14 cellular contexts compared by ENCODE assay signal in genomic region chr22:48702573-48703264, GRCh38.
A peak's percentile ranks its signal among the peaks of the same experiment; 100 is the strongest.
DNase-seq lines count a peak whose midpoint lies in the region; ATAC-seq and TF ChIP-seq lines count a peak whose summit lies in the region.
"Had no signal": no experiment of that assay in that cellular context is flagged by ENCODE, and none has a peak within 500 bp of the region (broad histone marks: within the 10 kb centered on the region; RNA-seq: fewer than 3 reads in every experiment).

No MANE protein-coding gene starts in this region.

- H3K27ac ChIP-seq in trophoblast cell (ENCODE audit: low read depth, low read length), result no peak overlapping the region
- H3K27ac ChIP-seq: thoracic aorta had no signal

- H3K4me3 ChIP-seq in trophoblast cell (ENCODE audit: low read depth, low read length), result peak overlapping the region; percentile 18
- H3K4me3 ChIP-seq: thoracic aorta had no signal

- no peaks in the 10 kb centered on the region for H3K27me3 ChIP-seq in trophoblast cell (ENCODE audit: insufficient read depth, low read length)
- H3K27me3 ChIP-seq: BE2C had no signal

- no peaks in the 10 kb centered on the region for H3K36me3 ChIP-seq in trophoblast cell (ENCODE audit: control insufficient read depth in 1 of 2, insufficient read depth in 2 of 2, low read length in 2 of 2)
- H3K36me3 ChIP-seq: BE2C, thoracic aorta had no signal

- H3K4ac ChIP-seq in trophoblast cell (ENCODE audit: low read depth, low read length), result no peak overlapping the region

- H3K23ac ChIP-seq in trophoblast cell (ENCODE audit: low read length), result peak overlapping the region; percentile 18

- H2AFZ ChIP-seq in trophoblast cell (ENCODE audit: insufficient read depth, low read length, poor library complexity), result no peak overlapping the region

- no CpG with 5 or more reads among the region's 26 CpGs for WGBS in trophoblast cell (ENCODE audit: extremely low coverage, insufficient coverage, insufficient read length)

- no peak overlapping the region for H4K91ac ChIP-seq in trophoblast cell (ENCODE audit: low read depth, low read length)

- no peaks in the 10 kb centered on the region for H3K79me2 ChIP-seq in trophoblast cell (ENCODE audit: control insufficient read depth, insufficient read depth, low read length, poor library complexity)

- H3K9me3 ChIP-seq in trophoblast cell (ENCODE audit: insufficient read depth, low read depth, low read length) (no peaks in the 10 kb centered on the region), T-helper 17 cell (ENCODE audit: control insufficient read depth, low read length, poor library complexity, severe bottlenecking) (no peaks in the 10 kb centered on the region)
- H3K9me3 ChIP-seq: thoracic aorta had no signal

- no peak overlapping the region for H4K8ac ChIP-seq in trophoblast cell (ENCODE audit: low read depth, low read length)

- H3K14ac ChIP-seq in trophoblast cell (ENCODE audit: low read length), result no peak overlapping the region

- H2BK5ac ChIP-seq in trophoblast cell (ENCODE audit: low read depth, low read length, poor library complexity), result no peak overlapping the region

- no peaks in the 10 kb centered on the region for H3K4me1 ChIP-seq in trophoblast cell (ENCODE audit: control insufficient read depth in 1 of 2, insufficient read depth in 2 of 2, low read length in 2 of 2)
- H3K4me1 ChIP-seq: BE2C had no signal

- H2BK120ac ChIP-seq in trophoblast cell (ENCODE audit: insufficient read depth, low read length, poor library complexity), result no peak overlapping the region

- BruUV-seq in Calu3 (replicated peaks; lab: Mats Ljungman, UMichigan), result no TSS peak

- intact Hi-C loops in Calu3 (cut with micrococcal nuclease; ENCODE audit: unreplicated experiment) (no loop called here), left ventricle myocardium superior (cut with micrococcal nuclease) (no loop called here)

- H3K4me3 Mint-ChIP-seq in Calu3 (ENCODE audit: low read depth, unreplicated experiment) (no peak overlapping the region), T-helper 17 cell (no peak overlapping the region)
- H3K4me3 Mint-ChIP-seq in activated CD4-positive, alpha-beta T cell treated with anti-CD3 and anti-CD28 coated beads, Interleukin-2, amount 10 ng/mL, durations not matched to agents 7 days and 5 days, result no peak overlapping the region
- H3K4me3 Mint-ChIP-seq: immature natural killer cell had no signal

- DNase-seq in Calu3 (peak; percentile 68), RPMI7951 (ENCODE audit: low read depth) (peak; percentile 40), left ventricle myocardium superior (no peak), trophoblast cell (no peak), T-helper 17 cell (no peak), NCI-H2029 treated with DMSO at 0.1 percent for 48 hours (lab: John Stamatoyannopoulos, UW) (no peak)
- DNase-seq in activated CD4-positive, alpha-beta T cell treated with anti-CD3 and anti-CD28 coated beads, Interleukin-2, amount 10 ng/mL, durations not matched to agents 7 days and 5 days, result no peak
- DNase-seq in stimulated activated naive CD4-positive, alpha-beta T cell (lab: John Stamatoyannopoulos, UW), result no peak
- DNase-seq: BE2C; immature natural killer cell; NCI-H187 treated with DMSO at 0.1 percent for 48 hours; stimulated activated CD4-positive, alpha-beta T cell treated with anti-CD3 and anti-CD28 coated beads, Interleukin-4, amount 100 ng/mL, for 24 hours had no signal

- CTCF ChIA-PET in Calu3 (lab: Charles Lee), result no interaction called here
- CTCF ChIA-PET in activated CD4-positive, alpha-beta T cell treated with anti-CD3 and anti-CD28 coated beads, Interleukin-2, amount 10 ng/mL, durations not matched to agents 7 days and 5 days (lab: Charles Lee), result no interaction called here

- H3K18ac ChIP-seq in trophoblast cell (ENCODE audit: low read length), result no peak overlapping the region

- ATAC-seq in left ventricle myocardium superior (peak; percentile 72), T-helper 17 cell (no peak)
- ATAC-seq: Panc1 had no signal

- no peak overlapping the region for H4K12ac ChIP-seq in trophoblast cell (ENCODE audit: low read depth, low read length)

- peaks cover 13% of the 10 kb centered on the region for H3K9me3 Mint-ChIP-seq in Calu3 (ENCODE audit: low read depth, unreplicated experiment)
- H3K9me3 Mint-ChIP-seq in activated CD4-positive, alpha-beta T cell treated with anti-CD3 and anti-CD28 coated beads, Interleukin-2, amount 10 ng/mL, durations not matched to agents 7 days and 5 days, result no peaks in the 10 kb centered on the region
- H3K9me3 Mint-ChIP-seq: immature natural killer cell had no signal

- no peak overlapping the region for H3K9ac ChIP-seq in trophoblast cell (ENCODE audit: low read length)

- no peak overlapping the region for H2AK5ac ChIP-seq in trophoblast cell (ENCODE audit: low read length)

- no peaks in the 10 kb centered on the region for H3K36me3 Mint-ChIP-seq in Calu3 (ENCODE audit: insufficient read depth, unreplicated experiment)
- no peaks in the 10 kb centered on the region for H3K36me3 Mint-ChIP-seq in activated CD4-positive, alpha-beta T cell treated with anti-CD3 and anti-CD28 coated beads, Interleukin-2, amount 10 ng/mL, durations not matched to agents 7 days and 5 days (ENCODE audit: low read depth)
- no peaks in the 10 kb centered on the region for H3K36me3 Mint-ChIP-seq in T-helper 17 cell (ENCODE audit: low read depth)
- H3K36me3 Mint-ChIP-seq: immature natural killer cell had no signal

- POLR2A ChIA-PET in activated CD4-positive, alpha-beta T cell treated with anti-CD3 and anti-CD28 coated beads, Interleukin-2, amount 10 ng/mL, durations not matched to agents 7 days and 5 days (lab: Charles Lee), result no interaction called here

- no peak for TF ChIP-seq CTCF in Calu3 (IDR thresholded peaks at IDR 0.05; ENCODE audit: unreplicated experiment)

- no peaks in the 10 kb centered on the region for H3K27me3 Mint-ChIP-seq in Calu3 (ENCODE audit: unreplicated experiment)
- H3K27me3 Mint-ChIP-seq in activated CD4-positive, alpha-beta T cell treated with anti-CD3 and anti-CD28 coated beads, Interleukin-2, amount 10 ng/mL, durations not matched to agents 7 days and 5 days, result no peaks in the 10 kb centered on the region
- H3K27me3 Mint-ChIP-seq in T-helper 17 cell, result no peaks in the 10 kb centered on the region

- no peak overlapping the region for H2BK12ac ChIP-seq in trophoblast cell (ENCODE audit: low read length)

- H3K4me1 Mint-ChIP-seq in Calu3 (ENCODE audit: low read depth, unreplicated experiment) (no peaks in the 10 kb centered on the region), T-helper 17 cell (no peaks in the 10 kb centered on the region)
- H3K4me1 Mint-ChIP-seq in activated CD4-positive, alpha-beta T cell treated with anti-CD3 and anti-CD28 coated beads, Interleukin-2, amount 10 ng/mL, durations not matched to agents 7 days and 5 days, result no peaks in the 10 kb centered on the region
- H3K4me1 Mint-ChIP-seq: immature natural killer cell had no signal

- H3K27ac Mint-ChIP-seq in Calu3 (ENCODE audit: unreplicated experiment), result peak overlapping the region; percentile 10
- H3K27ac Mint-ChIP-seq in activated CD4-positive, alpha-beta T cell treated with anti-CD3 and anti-CD28 coated beads, Interleukin-2, amount 10 ng/mL, durations not matched to agents 7 days and 5 days, result no peak overlapping the region
- H3K27ac Mint-ChIP-seq in T-helper 17 cell, result no peak overlapping the region
- H3K27ac Mint-ChIP-seq: immature natural killer cell had no signal

- H3K79me1 ChIP-seq in trophoblast cell (ENCODE audit: low read length), result no peaks in the 10 kb centered on the region

- no peak overlapping the region for H3K4me2 ChIP-seq in trophoblast cell (ENCODE audit: low read length)

Comparison
In these comparisons a context has a peak if more than half of its experiments do, and no peak if none do; other contexts are left out.
1. DNase-seq: peak in Calu3 (single experiment) and RPMI7951 (single experiment); none in left ventricle myocardium superior (single experiment), trophoblast cell (0 of 2), activated CD4-positive, alpha-beta T cell treated with anti-CD3 and anti-CD28 coated beads, Interleukin-2, amount 10 ng/mL, durations not matched to agents 7 days and 5 days (single experiment), stimulated activated naive CD4-positive, alpha-beta T cell (0 of 6), T-helper 17 cell (0 of 3) and NCI-H2029 treated with DMSO at 0.1 percent for 48 hours (single experiment).